38 cellular contexts compared by ENCODE assay signal in the genomic region with DNA sequence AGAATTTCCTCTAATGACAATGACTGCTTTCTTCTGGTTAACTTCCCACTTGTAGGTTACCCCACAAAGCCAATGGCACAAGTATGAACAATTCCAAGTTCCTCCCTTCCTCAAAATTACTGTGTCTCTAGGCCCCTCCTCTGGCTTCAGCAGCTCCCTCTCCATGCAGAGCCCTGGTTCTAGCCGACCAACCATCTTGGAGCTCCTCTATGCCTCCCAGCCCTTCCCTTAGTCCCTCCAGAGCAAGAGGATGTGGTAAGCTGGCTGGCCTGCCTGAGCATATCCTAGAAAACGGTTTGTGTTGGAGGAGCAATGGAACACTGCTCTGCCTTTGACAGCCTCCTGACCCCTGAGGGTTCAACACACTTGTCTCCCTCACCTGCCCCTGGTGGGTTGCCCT.
"Had no signal": no experiment of that assay in that cellular context is flagged by ENCODE, and none has a peak within 500 bp of the region (broad histone marks: within the 10 kb centered on the region; RNA-seq: fewer than 3 reads in every experiment).

No MANE protein-coding gene starts in this region.

- FAIRE-seq: RCC 7860 had no signal

- H3K27me3 Mint-ChIP-seq: activated CD4-positive, alpha-beta memory T cell treated with anti-CD3 and anti-CD28 coated beads, Interleukin-2, amount 10 ng/mL, durations not matched to agents 7 days and 5 days; activated CD8-positive, alpha-beta memory T cell treated with anti-CD3 and anti-CD28 coated beads, Interleukin-2, amount 10 ng/mL, durations not matched to agents 7 days and 5 days; activated naive CD4-positive, alpha-beta T cell treated with anti-CD3 and anti-CD28 coated beads, Interleukin-2, amount 50 U/mL, for 24 hours; activated naive CD8-positive, alpha-beta T cell treated with anti-CD3 and anti-CD28 coated beads, Interleukin-2, amount 10 ng/mL, durations not matched to agents 7 days and 5 days had no signal

- H3K4me3 Mint-ChIP-seq: activated CD4-positive, alpha-beta memory T cell treated with anti-CD3 and anti-CD28 coated beads, Interleukin-2, amount 10 ng/mL, durations not matched to agents 7 days and 5 days; activated CD8-positive, alpha-beta memory T cell treated with anti-CD3 and anti-CD28 coated beads, Interleukin-2, amount 10 ng/mL, durations not matched to agents 7 days and 5 days; activated naive CD4-positive, alpha-beta T cell treated with anti-CD3 and anti-CD28 coated beads, Interleukin-2, amount 50 U/mL, for 24 hours; activated naive CD8-positive, alpha-beta T cell treated with anti-CD3 and anti-CD28 coated beads, Interleukin-2, amount 10 ng/mL, durations not matched to agents 7 days and 5 days; activated T-helper 17 cell treated with anti-CD3 and anti-CD28 coated beads, Interleukin-2, amount 50 U/mL, for 72 hours had no signal

- H3K27ac ChIP-seq: ascending aorta, RWPE1, WERI-Rb-1 had no signal

- H3K27me3 ChIP-seq: ascending aorta, MG63 had no signal

- H3K9me3 Mint-ChIP-seq: activated CD4-positive, alpha-beta memory T cell treated with anti-CD3 and anti-CD28 coated beads, Interleukin-2, amount 10 ng/mL, durations not matched to agents 7 days and 5 days; activated naive CD4-positive, alpha-beta T cell treated with anti-CD3 and anti-CD28 coated beads, Interleukin-2, amount 50 U/mL, for 24 hours; activated naive CD8-positive, alpha-beta T cell treated with anti-CD3 and anti-CD28 coated beads, Interleukin-2, amount 10 ng/mL, durations not matched to agents 7 days and 5 days; activated T-helper 17 cell treated with anti-CD3 and anti-CD28 coated beads, Interleukin-2, amount 50 U/mL, for 72 hours had no signal

- H3K4me1 Mint-ChIP-seq: activated CD4-positive, alpha-beta memory T cell treated with anti-CD3 and anti-CD28 coated beads, Interleukin-2, amount 10 ng/mL, durations not matched to agents 7 days and 5 days; activated naive CD4-positive, alpha-beta T cell treated with anti-CD3 and anti-CD28 coated beads, Interleukin-2, amount 50 U/mL, for 24 hours; activated naive CD8-positive, alpha-beta T cell treated with anti-CD3 and anti-CD28 coated beads, Interleukin-2, amount 10 ng/mL, durations not matched to agents 7 days and 5 days; activated T-helper 17 cell treated with anti-CD3 and anti-CD28 coated beads, Interleukin-2, amount 50 U/mL, for 72 hours had no signal

- DNase-seq: activated CD4-positive, alpha-beta memory T cell treated with anti-CD3 and anti-CD28 coated beads, Interleukin-2, amount 10 ng/mL, durations not matched to agents 7 days and 5 days; activated CD4-positive, alpha-beta T cell treated with anti-CD3 and anti-CD28 coated beads for 1 hour; activated CD4-positive, alpha-beta T cell treated with anti-CD3 and anti-CD28 coated beads for 48 hours; activated CD4-positive, CD25-positive, alpha-beta regulatory T cell; activated CD8-positive, alpha-beta memory T cell treated with anti-CD3 and anti-CD28 coated beads for 24 hours; activated CD8-positive, alpha-beta memory T cell treated with anti-CD3 and anti-CD28 coated beads, Interleukin-2, amount 10 ng/mL, durations not matched to agents 7 days and 5 days; activated CD8-positive, alpha-beta memory T cell treated with anti-CD3 and anti-CD28 coated beads, Interleukin-2, amount 50 U/mL, for 48 hours; activated gamma-delta T cell; activated naive CD4-positive, alpha-beta T cell treated with Interleukin-2 at 50 U/mL for 16 hours; activated naive CD8-positive, alpha-beta T cell treated with anti-CD3 and anti-CD28 coated beads, Interleukin-2, amount 10 ng/mL, durations not matched to agents 7 days and 5 days; activated T-cell treated with anti-CD3 and anti-CD28 coated beads, Interleukin-2, amount 50 U/mL, for 48 hours; amygdala; Karpas-422; KBM-7; MG63; NCI-H1105; NCI-H1436; NCI-H1694; NCI-H1930; NCI-H2081 treated with DMSO at 0.1 percent for 48 hours; NCI-H226; NCI-H446 treated with DMSO at 0.1 percent for 48 hours; NCI-H524; NCI-H69; PC-3; SIG-M5; SW 1271; T-helper 1 cell; T-helper 2 cell; T-helper 9 cell; WERI-Rb-1 had no signal

- ATAC-seq: activated CD8-positive, alpha-beta memory T cell treated with anti-CD3 and anti-CD28 coated beads, Interleukin-2, amount 10 ng/mL, durations not matched to agents 7 days and 5 days; PC-3; Right ventricle myocardium inferior; SK-N-SH treated with all-trans-retinoic acid at 6 μM for 48 hours had no signal

- H3K27ac Mint-ChIP-seq: activated CD4-positive, alpha-beta memory T cell treated with anti-CD3 and anti-CD28 coated beads, Interleukin-2, amount 10 ng/mL, durations not matched to agents 7 days and 5 days; activated CD8-positive, alpha-beta memory T cell treated with anti-CD3 and anti-CD28 coated beads, Interleukin-2, amount 10 ng/mL, durations not matched to agents 7 days and 5 days; activated naive CD4-positive, alpha-beta T cell treated with anti-CD3 and anti-CD28 coated beads, Interleukin-2, amount 50 U/mL, for 24 hours; activated naive CD8-positive, alpha-beta T cell treated with anti-CD3 and anti-CD28 coated beads, Interleukin-2, amount 10 ng/mL, durations not matched to agents 7 days and 5 days had no signal

- H3K36me3 Mint-ChIP-seq: activated CD8-positive, alpha-beta memory T cell treated with anti-CD3 and anti-CD28 coated beads, Interleukin-2, amount 10 ng/mL, durations not matched to agents 7 days and 5 days; activated naive CD4-positive, alpha-beta T cell treated with anti-CD3 and anti-CD28 coated beads, Interleukin-2, amount 50 U/mL, for 24 hours; activated naive CD8-positive, alpha-beta T cell treated with anti-CD3 and anti-CD28 coated beads, Interleukin-2, amount 10 ng/mL, durations not matched to agents 7 days and 5 days had no signal

- H3K4me3 ChIP-seq: ascending aorta, MG63 had no signal
